Comparison of ENCODE assay signal across 21 cellular contexts in the genomic region with DNA sequence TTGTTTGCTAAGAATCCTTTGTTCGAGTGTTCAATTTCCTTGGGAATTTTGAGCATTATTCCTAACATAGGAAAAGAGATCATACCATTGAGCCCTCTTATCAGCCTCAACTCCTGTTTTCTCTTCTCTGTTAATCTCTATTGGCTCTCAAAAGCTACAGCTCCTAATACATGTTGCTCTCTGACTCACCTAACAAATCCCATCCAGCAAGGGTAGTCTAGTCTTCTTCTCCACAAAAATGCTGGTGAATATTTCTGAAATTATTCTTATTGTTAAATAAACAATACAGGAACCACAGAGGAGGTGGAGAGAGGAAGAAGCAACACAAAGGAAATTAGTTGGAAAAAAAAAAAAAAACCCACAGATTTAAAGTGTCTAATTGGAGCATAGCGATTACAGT.
DNase-seq lines count a peak whose midpoint lies in the region; ATAC-seq and TF ChIP-seq lines count a peak whose summit lies in the region.
"Had no signal": no experiment of that assay in that cellular context is flagged by ENCODE, and none has a peak within 500 bp of the region (broad histone marks: within the 10 kb centered on the region; RNA-seq: fewer than 3 reads in every experiment).

No MANE protein-coding gene starts in this region.

- no peak overlapping the region for H4K91ac ChIP-seq in H9 (ENCODE audit: insufficient read length, low read depth, low read length)

- H3K27me3 Mint-ChIP-seq in H9 (ENCODE audit: low read depth), result no peaks in the 10 kb centered on the region
- H3K27me3 Mint-ChIP-seq: stimulated activated memory B cell treated with anti-CD40 and anti-IgM and Interleukin-4, amounts not matched to agents 10 μg/mL and 1 μg/mL and 100 μg/mL, for 72 hours had no signal

- no peak overlapping the region for H3K4ac ChIP-seq in H9 (ENCODE audit: low read depth, low read length)

- H2BK5ac ChIP-seq in H9 (ENCODE audit: insufficient read length, low read length), result no peak overlapping the region

- peaks cover 0 to 5% (median 4%) of the 10 kb centered on the region in 3 experiments; a peak in 4 of 7 replicates for H3K36me3 Mint-ChIP-seq in H9 (ENCODE audit: insufficient read depth in 1 of 3, low read depth in 3 of 3)
- H3K36me3 Mint-ChIP-seq: stimulated activated memory B cell treated with anti-CD40 and anti-IgM and Interleukin-4, amounts not matched to agents 10 μg/mL and 1 μg/mL and 100 μg/mL, for 72 hours had no signal

- no peak for TF ChIP-seq CTCF in H9 (conservative IDR thresholded peaks at IDR 0.05)
- no peak for TF ChIP-seq CTCF in brain microvascular endothelial cell (IDR thresholded peaks at IDR 0.05; ENCODE audit: low read depth, low read length, missing control alignments)

- H3K79me1 ChIP-seq in H9 (ENCODE audit: insufficient read depth, low read depth, low read length, poor library complexity, severe bottlenecking), result no peaks in the 10 kb centered on the region

- no peak overlapping the region for H3K9ac ChIP-seq in H9 (ENCODE audit: extremely low read depth, insufficient read length, low read length)
- H3K9ac ChIP-seq: parathyroid adenoma had no signal

- no peak overlapping the region for H3K4me2 ChIP-seq in H9 (ENCODE audit: insufficient read depth, insufficient read length, low read length)

- H2BK120ac ChIP-seq in H9 (ENCODE audit: low read depth, low read length, poor library complexity, severe bottlenecking), result no peak overlapping the region

- H3K4me3 Mint-ChIP-seq in H9, result no peak overlapping the region
- H3K4me3 Mint-ChIP-seq: activated T-helper 1 cell treated with anti-CD3 and anti-CD28 coated beads, Interleukin-12 subunit alpha, Interleukin-12 subunit beta, Interleukin-2, Interleukin-4 antibody, amounts not matched to agents 30 ng/mL and 10 ng/mL and 1 ng/mL, durations not matched to agents 14 hours and 24 hours and 36 hours; stimulated activated memory B cell treated with anti-CD40 and anti-IgM and Interleukin-4, amounts not matched to agents 10 μg/mL and 1 μg/mL and 100 μg/mL, for 72 hours had no signal

- H3K9me3 ChIP-seq in H9 (ENCODE audit: control insufficient read depth, low read depth, low read length), result no peaks in the 10 kb centered on the region
- H3K9me3 ChIP-seq: spleen, upper lobe of right lung had no signal

- H3K18ac ChIP-seq in H9 (ENCODE audit: insufficient read length, low read depth, low read length), result no peak overlapping the region

- in situ Hi-C loops in brain microvascular endothelial cell (cut with HindIII; ENCODE audit: low pct_ligation_motif_present, low sequenced_read_pairs), result no loop called here

- no peak overlapping the region for H3T11ph ChIP-seq in H9 (ENCODE audit: low read length)

- H2BK12ac ChIP-seq in H9 (ENCODE audit: insufficient read length, low read depth, low read length), result no peak overlapping the region

- H4K8ac ChIP-seq in H9 (replicated peaks; ENCODE audit: insufficient read length, low read depth, low read length), result no peak overlapping the region

- H3K23ac ChIP-seq in H9 (ENCODE audit: insufficient read length, low read depth, low read length), result no peak overlapping the region

- no CpG with 5 or more reads among the region's 2 CpGs for WGBS in H9 (ENCODE audit: extremely low coverage, insufficient read length, low lambda C conversion rate)

- H3K27ac Mint-ChIP-seq in H9, result 0 out of 7 replicates have a peak overlapping the region, but pooled peaks of 2 of the 3 experiments have one; percentile 50 to 59
- H3K27ac Mint-ChIP-seq: activated T-helper 1 cell treated with anti-CD3 and anti-CD28 coated beads, Interleukin-12 subunit alpha, Interleukin-12 subunit beta, Interleukin-2, Interleukin-4 antibody, amounts not matched to agents 30 ng/mL and 10 ng/mL and 1 ng/mL, durations not matched to agents 14 hours and 24 hours and 36 hours; stimulated activated memory B cell treated with anti-CD40 and anti-IgM and Interleukin-4, amounts not matched to agents 10 μg/mL and 1 μg/mL and 100 μg/mL, for 72 hours had no signal

- no peaks in the 10 kb centered on the region for H4K20me1 ChIP-seq in H9 (ENCODE audit: control insufficient read depth, insufficient read depth, insufficient read length)

- H3K56ac ChIP-seq in H9 (ENCODE audit: insufficient read length, low read depth, low read length), result no peak overlapping the region

- no peak overlapping the region for H2BK20ac ChIP-seq in H9 (ENCODE audit: low read depth, low read length, poor library complexity, severe bottlenecking)

- H3K4me3 ChIP-seq in brain microvascular endothelial cell (ENCODE audit: low read depth, low read length), result no peak overlapping the region
- H3K4me3 ChIP-seq: SK-N-MC, spleen, upper lobe of right lung had no signal

- H3K4me1 Mint-ChIP-seq in H9, result peaks cover 62 to 63% of the 10 kb centered on the region in 2 experiments
- H3K4me1 Mint-ChIP-seq: stimulated activated memory B cell treated with anti-CD40 and anti-IgM and Interleukin-4, amounts not matched to agents 10 μg/mL and 1 μg/mL and 100 μg/mL, for 72 hours had no signal

- no peak overlapping the region for H4K5ac ChIP-seq in H9 (ENCODE audit: insufficient read length, low read depth, low read length)

- peaks cover 0 to 3% of the 10 kb centered on the region in 2 experiments; a peak in 2 of 5 replicates for H3K9me3 Mint-ChIP-seq in H9
- H3K9me3 Mint-ChIP-seq: activated T-helper 1 cell treated with anti-CD3 and anti-CD28 coated beads, Interleukin-12 subunit alpha, Interleukin-12 subunit beta, Interleukin-2, Interleukin-4 antibody, amounts not matched to agents 30 ng/mL and 10 ng/mL and 1 ng/mL, durations not matched to agents 14 hours and 24 hours and 36 hours had no signal

- no peak overlapping the region for H2AFZ ChIP-seq in H9 (ENCODE audit: low read length)
- H2AFZ ChIP-seq: parathyroid adenoma had no signal

- H3K79me2 ChIP-seq in H9 (ENCODE audit: insufficient read depth, low read length), result no peaks in the 10 kb centered on the region
- H3K79me2 ChIP-seq: parathyroid adenoma had no signal

- no peak overlapping the region for H2BK15ac ChIP-seq in H9 (ENCODE audit: low read depth, low read length)

- H3K27ac ChIP-seq in H9 (ENCODE audit: insufficient read length, low read depth, low read length) (no peak overlapping the region), brain microvascular endothelial cell (no peak overlapping the region)
- H3K27ac ChIP-seq: parathyroid adenoma, SK-N-MC, spleen, upper lobe of right lung had no signal

- H3K36me3 ChIP-seq in brain microvascular endothelial cell (replicated peaks), result no peaks in the 10 kb centered on the region
- H3K36me3 ChIP-seq: spleen, upper lobe of right lung had no signal

- no peak overlapping the region for H3K14ac ChIP-seq in H9 (ENCODE audit: insufficient read depth, low read length)

- H2AK5ac ChIP-seq in H9 (ENCODE audit: insufficient read length, low read length), result no peak overlapping the region

- ATAC-seq in HG02870 (IDR thresholded peaks at IDR 0.05; ENCODE audit: unreplicated experiment) (no peak), HG03432 (IDR thresholded peaks at IDR 0.05; ENCODE audit: unreplicated experiment) (no peak)
- ATAC-seq: stimulated activated memory B cell treated with anti-CD40 and anti-IgM and Interleukin-4, amounts not matched to agents 10 μg/mL and 1 μg/mL and 100 μg/mL, for 72 hours; upper lobe of right lung had no signal

- DNase-seq in AG08396 (ENCODE audit: low spot score) (peak; percentile 18), H9 (no peak), brain microvascular endothelial cell (peak; percentile 62), kidney glomerular epithelial cell (lab: John Stamatoyannopoulos, UW) (peak; percentile 50), foreskin melanocyte (no peak)
- DNase-seq in activated naive CD4-positive, alpha-beta T cell treated with anti-CD3 and anti-CD28 coated beads, Interleukin-2, amount 50 U/mL, for 16 hours, result no peak
- DNase-seq: ACHN; activated CD4-positive, alpha-beta T cell treated with anti-CD3 and anti-CD28 coated beads, Interleukin-2, amount 50 U/mL, for 48 hours; amniotic stem cell; hippocampal formation; NCI-H1930; NCI-H524 treated with DMSO at 0.1 percent for 48 hours; OCI-M1; spleen; upper lobe of right lung had no signal

- H3K23me2 ChIP-seq in H9 (ENCODE audit: insufficient read length, low read depth, low read length, poor library complexity, severe bottlenecking), result no peaks in the 10 kb centered on the region

- H3K27me3 ChIP-seq in H9 (ENCODE audit: insufficient read depth, low read length) (no peaks in the 10 kb centered on the region), brain microvascular endothelial cell (replicated peaks) (no peaks in the 10 kb centered on the region)
- H3K27me3 ChIP-seq: spleen, upper lobe of right lung had no signal

- peaks cover 3% of the 10 kb centered on the region; the same call in 1 of the 2 replicates for H3K4me1 ChIP-seq in H9 (ENCODE audit: insufficient read depth, low read length)
- H3K4me1 ChIP-seq: parathyroid adenoma, spleen, upper lobe of right lung had no signal

Comparison
In these comparisons a context has a peak if more than half of its experiments do, and no peak if none do; other contexts are left out.
1. DNase-seq: peak in AG08396 (single experiment), brain microvascular endothelial cell (single experiment) and kidney glomerular epithelial cell (single experiment); none in H9 (single experiment), foreskin melanocyte (single experiment) and activated naive CD4-positive, alpha-beta T cell treated with anti-CD3 and anti-CD28 coated beads, Interleukin-2, amount 50 U/mL, for 16 hours (single experiment).